7 cellular contexts compared by ENCODE assay signal in the genomic region with DNA sequence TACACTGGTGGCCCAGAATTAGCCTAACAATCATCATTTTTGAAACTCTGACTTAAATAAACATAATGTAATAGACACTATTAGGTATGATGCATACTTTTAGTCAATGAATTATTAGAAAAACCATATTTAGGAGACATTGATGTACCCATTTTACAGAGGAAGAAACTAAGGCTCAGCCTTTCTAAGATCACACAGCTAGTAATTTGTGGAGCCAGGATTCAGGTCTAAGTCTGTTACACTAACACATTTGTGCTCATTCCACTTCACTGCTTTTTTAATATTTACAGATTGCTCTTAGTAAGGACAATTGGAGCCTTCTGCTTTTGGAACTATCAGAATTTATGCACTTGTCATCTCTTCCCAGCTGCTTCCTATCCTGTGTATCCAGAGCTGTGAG.
"Had no signal": no experiment of that assay in that cellular context is flagged by ENCODE, and none has a peak within 500 bp of the region (broad histone marks: within the 10 kb centered on the region; RNA-seq: fewer than 3 reads in every experiment).

No MANE protein-coding gene starts in this region.

- DNase-seq: GDM1, GF-D8 had no signal

- FAIRE-seq: G401.6, GM12878, GM12892, GM18507, GM19239 had no signal

- H3K4me3 ChIP-seq: GM12878 had no signal

- ATAC-seq: GM12878 had no signal
